Comparison of ENCODE assay signal across 2 cellular contexts in the genomic region with DNA sequence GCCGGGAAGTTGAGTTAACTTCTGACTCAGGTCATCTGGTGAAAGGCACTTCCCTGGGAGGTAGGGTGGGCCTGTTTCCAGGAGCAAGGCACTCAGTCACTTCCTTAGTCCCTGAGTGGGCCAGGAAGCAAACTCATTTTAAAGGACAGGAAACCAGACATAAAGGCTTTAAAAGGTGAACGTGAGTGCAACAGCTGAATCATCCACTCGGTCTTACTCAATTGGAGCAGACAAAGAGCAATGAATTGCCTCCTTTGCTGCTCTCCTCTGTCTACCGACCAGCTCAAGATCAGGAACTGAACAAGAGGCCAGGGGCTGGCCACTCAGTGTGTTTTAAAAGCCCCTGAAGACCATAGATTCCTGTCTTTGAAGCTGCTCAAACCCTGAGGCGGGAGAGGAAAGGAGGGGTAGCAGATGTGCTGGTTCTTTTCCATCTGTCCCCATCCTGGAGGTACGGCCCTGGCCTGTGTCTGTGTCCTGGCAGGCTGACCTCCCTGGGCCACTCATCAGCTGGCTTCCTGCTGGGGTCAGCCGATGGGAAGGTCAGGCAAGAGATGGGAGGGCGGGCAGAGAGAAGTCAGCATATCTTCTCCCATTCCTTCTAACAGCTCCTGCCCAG.
TF ChIP-seq lines count a peak whose summit lies in the region.

No MANE protein-coding gene starts in this region.

TF ChIP-seq in K562, 482 proteins besides CTCF, POLR2A, EP300 and RAD21:
- TF ChIP-seq GABPA (tag; conservative IDR thresholded peaks at IDR 0.05; ENCODE audit: low read depth) (0 out of 2 replicates have a peak, but pooled peaks have one; percentile 18), SRSF3 (IDR thresholded peaks at IDR 0.05; ENCODE audit: insufficient read depth, low read length) (no peak), HNRNPLL (IDR thresholded peaks at IDR 0.05; ENCODE audit: low read depth, low read length, poor library complexity, severe bottlenecking) (peak; percentile 50), ZNF717 (CRISPR knock-in tag; IDR thresholded peaks at IDR 0.05) (no peak), C11orf30 (IDR thresholded peaks at IDR 0.05; ENCODE audit: low read depth) (peak; percentile 6; the same call in 1 of the 2 replicates), SMAD4 (CRISPR knock-in tag; conservative IDR thresholded peaks at IDR 0.05) (0 out of 2 replicates have a peak, but pooled peaks have one; percentile 28), ZNF263 (CRISPR knock-in tag; IDR thresholded peaks at IDR 0.05; ENCODE audit: borderline replicate concordance) (no peak), NFE2 (IDR thresholded peaks at IDR 0.05; ENCODE audit: low read depth) (peak; percentile 12; the same call in 1 of the 2 replicates), POLR2AphosphoS5 (IDR thresholded peaks at IDR 0.05; ENCODE audit: control insufficient read depth, insufficient read depth, low read depth, low read length) (no peak)

TF ChIP-seq in HepG2, 621 proteins besides CTCF, POLR2A, EP300 and RAD21:
- TF ChIP-seq MATR3 (CRISPR knock-in tag; IDR thresholded peaks at IDR 0.05) = no peak
- no peak for TF ChIP-seq HNRNPK (IDR thresholded peaks at IDR 0.05; ENCODE audit: low read depth, low read length, poor library complexity, severe bottlenecking)
- TF ChIP-seq ZNF574 (CRISPR knock-in tag; IDR thresholded peaks at IDR 0.05) = no peak
- no peak for TF ChIP-seq TOE1 (CRISPR knock-in tag; IDR thresholded peaks at IDR 0.05)
- TF ChIP-seq SATB2 (CRISPR knock-in tag; IDR thresholded peaks at IDR 0.05) = no peak
- no peak for TF ChIP-seq ZNF501 (CRISPR knock-in tag; IDR thresholded peaks at IDR 0.05)
- TF ChIP-seq RBM39 (IDR thresholded peaks at IDR 0.05; ENCODE audit: low read depth, low read length, poor library complexity, severe bottlenecking) = no peak
- no peak for TF ChIP-seq NRL (CRISPR knock-in tag; IDR thresholded peaks at IDR 0.05; ENCODE audit: borderline replicate concordance)
- TF ChIP-seq, protein P1, sequence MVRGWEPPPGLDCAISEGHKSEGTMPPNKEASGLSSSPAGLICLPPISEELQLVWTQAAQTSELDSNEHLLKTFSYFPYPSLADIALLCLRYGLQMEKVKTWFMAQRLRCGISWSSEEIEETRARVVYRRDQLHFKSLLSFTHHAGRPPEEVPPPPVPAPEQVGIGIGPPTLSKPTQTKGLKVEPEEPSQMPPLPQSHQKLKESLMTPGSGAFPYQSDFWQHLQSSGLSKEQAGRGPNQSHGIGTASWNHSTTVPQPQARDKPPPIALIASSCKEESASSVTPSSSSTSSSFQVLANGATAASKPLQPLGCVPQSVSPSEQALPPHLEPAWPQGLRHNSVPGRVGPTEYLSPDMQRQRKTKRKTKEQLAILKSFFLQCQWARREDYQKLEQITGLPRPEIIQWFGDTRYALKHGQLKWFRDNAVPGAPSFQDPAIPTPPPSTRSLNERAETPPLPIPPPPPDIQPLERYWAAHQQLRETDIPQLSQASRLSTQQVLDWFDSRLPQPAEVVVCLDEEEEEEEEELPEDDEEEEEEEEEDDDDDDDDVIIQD (CRISPR knock-in tag; IDR thresholded peaks at IDR 0.05; ENCODE audit: low read depth) = no peak
- no peak for TF ChIP-seq ATM (IDR thresholded peaks at IDR 0.05; ENCODE audit: borderline replicate concordance)
